Comparison of ENCODE assay signal across 23 cellular contexts in the genomic region with DNA sequence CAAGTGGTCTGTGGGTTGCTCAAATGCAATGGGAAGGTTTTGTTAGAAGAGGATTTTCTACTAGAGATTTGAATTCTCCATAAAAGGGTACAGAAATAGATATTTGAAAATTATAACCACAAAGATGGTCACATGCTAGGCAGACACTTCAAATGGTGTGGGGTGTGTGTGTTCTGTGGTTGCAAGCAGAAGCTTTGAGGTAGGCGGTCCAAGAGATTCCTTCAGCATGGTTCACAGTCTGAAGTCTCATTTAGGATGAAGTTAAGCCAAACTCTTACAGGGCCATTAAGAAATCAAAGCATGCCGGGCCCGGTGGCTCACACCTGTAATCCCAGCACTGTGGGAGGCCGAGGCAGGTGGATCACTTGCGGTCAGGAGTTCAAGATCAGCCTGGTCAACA. TPM values are rescaled to one million over a fixed set of nuclear protein-coding genes. Genes with fewer than 3 reads are reported as not detected.
A peak's percentile ranks its signal among the peaks of the same experiment; 100 is the strongest.
DNase-seq lines count a peak whose midpoint lies in the region; ATAC-seq, FAIRE-seq and TF ChIP-seq lines count a peak whose summit lies in the region.
"Had no signal": no experiment of that assay in that cellular context is flagged by ENCODE, and none has a peak within 500 bp of the region (broad histone marks: within the 10 kb centered on the region; RNA-seq: fewer than 3 reads in every experiment).

No MANE protein-coding gene starts in this region.

- H4K20me1 ChIP-seq in mammary epithelial cell (ENCODE audit: insufficient read depth, low read length) = no peaks in the 10 kb centered on the region

- H3K9me3 ChIP-seq in mammary epithelial cell (replicated peaks; ENCODE audit: insufficient read depth, low read length) = no peaks in the 10 kb centered on the region
- no peaks in the 10 kb centered on the region for H3K9me3 ChIP-seq in adipocyte (ENCODE audit: control insufficient read depth, low read length)
- H3K9me3 ChIP-seq: body of pancreas, esophagus squamous epithelium, lower lobe of right lung, right lobe of liver had no signal

- ATAC-seq in GM18858 (IDR thresholded peaks at IDR 0.05; ENCODE audit: unreplicated experiment) = no peak
- ATAC-seq: body of pancreas; effector memory CD8-positive, alpha-beta T cell; lower lobe of right lung; right lobe of liver had no signal

- dilution Hi-C loops in mammary epithelial cell (cut with HindIII; ENCODE audit: low sequenced_read_pairs) = no loop called here

- intact Hi-C loops in mammary epithelial cell (cut with micrococcal nuclease) = no loop called here
- intact Hi-C loops in MCF 10A (cut with micrococcal nuclease) = no loop called here

- H3K9ac ChIP-seq in mammary epithelial cell (ENCODE audit: insufficient read depth, low read length) = no peak overlapping the region
- no peak overlapping the region for H3K9ac ChIP-seq in adipocyte (ENCODE audit: low read length)

- H3K4me3 Mint-ChIP-seq in MCF 10A (ENCODE audit: unreplicated experiment) = no peak overlapping the region
- H3K4me3 Mint-ChIP-seq: effector memory CD8-positive, alpha-beta T cell had no signal

- no peak overlapping the region for H3K27ac Mint-ChIP-seq in MCF 10A (ENCODE audit: low read depth, unreplicated experiment)
- H3K27ac Mint-ChIP-seq: effector memory CD8-positive, alpha-beta T cell had no signal

- no peaks in the 10 kb centered on the region for H3K79me2 ChIP-seq in mammary epithelial cell (ENCODE audit: insufficient read depth, low read length)
- H3K79me2 ChIP-seq: hepatocyte had no signal

- no peak overlapping the region for H3K4me2 ChIP-seq in mammary epithelial cell (ENCODE audit: insufficient read depth, low read depth, low read length)
- H3K4me2 ChIP-seq: hepatocyte had no signal

- POLR2A ChIA-PET in MCF 10A (lab: Yijun Ruan, JAX) = no interaction called here

- BruUV-seq in mammary epithelial cell (replicated peaks; lab: Mats Ljungman, UMichigan) (no TSS peak), MCF 10A (replicated peaks; lab: Mats Ljungman, UMichigan) (no TSS peak)

- H3K4me1 Mint-ChIP-seq in MCF 10A (ENCODE audit: insufficient read depth, unreplicated experiment) = no peaks in the 10 kb centered on the region

- H3K36me3 ChIP-seq in mammary epithelial cell (ENCODE audit: insufficient read depth, low read length) (no peaks in the 10 kb centered on the region), adipocyte (ENCODE audit: control insufficient read depth, insufficient read depth, low read length, severe bottlenecking) (no peaks in the 10 kb centered on the region)
- H3K36me3 ChIP-seq: esophagus squamous epithelium, lower lobe of right lung, right lobe of liver had no signal

- H3K9me3 Mint-ChIP-seq in MCF 10A (ENCODE audit: unreplicated experiment) = no peaks in the 10 kb centered on the region
- H3K9me3 Mint-ChIP-seq: effector memory CD8-positive, alpha-beta T cell had no signal

- no peaks in the 10 kb centered on the region for H3K27me3 ChIP-seq in mammary epithelial cell (ENCODE audit: insufficient read depth, low read length)
- peaks cover 16% of the 10 kb centered on the region for H3K27me3 ChIP-seq in adipocyte (replicated peaks; ENCODE audit: control insufficient read depth, insufficient read depth, low read length)
- H3K27me3 ChIP-seq: body of pancreas, right lobe of liver had no signal

- peaks cover 11% of the 10 kb centered on the region for H3K27me3 Mint-ChIP-seq in MCF 10A (ENCODE audit: insufficient read depth, unreplicated experiment)

- WGBS in mammary epithelial cell (ENCODE audit: low coverage, missing lambda C conversion rate) = 52% methylated on average over 3 of the region's 5 CpGs

- DNase-seq in mammary epithelial cell (peak; percentile 20), MCF 10A (ENCODE audit: unreplicated experiment) (no peak), adipocyte (ENCODE audit: low read depth) (peak; percentile 38), fibroblast of peridontal ligament (ENCODE audit: extremely low read depth) (peak; percentile 88), urothelium cell line (ENCODE audit: low spot score) (peak; percentile 67), NCI-H748 (lab: John Stamatoyannopoulos, UW; ENCODE audit: unreplicated experiment) (no peak), NCI-H345 treated with DMSO at 0.1 percent for 48 hours (lab: John Stamatoyannopoulos, UW; ENCODE audit: unreplicated experiment) (no peak)
- DNase-seq: activated CD4-positive, alpha-beta T cell treated with anti-CD3 and anti-CD28 coated beads for 1 hour; activated naive CD4-positive, alpha-beta T cell treated with anti-CD3 and anti-CD28 coated beads, Interleukin-2, amount 50 U/mL, for 16 hours; body of pancreas; C1 segment of cervical spinal cord; effector memory CD8-positive, alpha-beta T cell; esophagus squamous epithelium; lower lobe of right lung; NCI-H1048; occipital lobe; right lobe of liver; substantia nigra had no signal

- no peaks in the 10 kb centered on the region for H3K36me3 Mint-ChIP-seq in MCF 10A (ENCODE audit: insufficient read depth, unreplicated experiment)

- CTCF ChIA-PET in mammary epithelial cell (lab: Charles Lee; ENCODE audit: low non-redundant PET) (interaction anchor here (0.6 kb wide), 1 partner anchor 9 kb away, joined by 4 read pairs; no protein-coding TSS in a partner anchor), MCF 10A (lab: Yijun Ruan, JAX) (interaction anchor here (1.0 to 2.8 kb wide), 4 partner anchors 10 to 490 kb away, joined by 3 to 17 read pairs (median 8); no protein-coding TSS in a partner anchor)

- H2AFZ ChIP-seq in mammary epithelial cell (ENCODE audit: low read depth, low read length) = no peak overlapping the region
- H2AFZ ChIP-seq: hepatocyte had no signal

- TF ChIP-seq CTCF in mammary epithelial cell (conservative IDR thresholded peaks at IDR 0.05 in 1 of 2, IDR thresholded peaks at IDR 0.05 in 1 of 2; ENCODE audit: extremely low read depth in 1 of 2, insufficient read depth in 1 of 2, low read depth in 1 of 2, low read length in 2 of 2) = no peak
- TF ChIP-seq CTCF in MCF 10A (IDR thresholded peaks at IDR 0.05; ENCODE audit: unreplicated experiment) = no peak

- H3K4me1 ChIP-seq in mammary epithelial cell (ENCODE audit: insufficient read depth, low read length) (no peaks in the 10 kb centered on the region), adipocyte (ENCODE audit: control insufficient read depth, insufficient read depth, low read length) (no peaks in the 10 kb centered on the region)
- H3K4me1 ChIP-seq: right lobe of liver had no signal

- H3K4me3 ChIP-seq in mammary epithelial cell (replicated peaks in 1 of 3; ENCODE audit: insufficient read depth in 1 of 3, low read depth in 2 of 3, low read length in 3 of 3) = no peak overlapping the region
- H3K4me3 ChIP-seq in adipocyte (ENCODE audit: low read length) = no peak overlapping the region
- H3K4me3 ChIP-seq: body of pancreas, esophagus squamous epithelium, hepatocyte, lower lobe of right lung, right lobe of liver had no signal

- H3K27ac ChIP-seq in mammary epithelial cell (ENCODE audit: insufficient read depth, low read depth, low read length) = no peak overlapping the region
- H3K27ac ChIP-seq: 22Rv1, body of pancreas, esophagus squamous epithelium, hepatocyte, lower lobe of right lung, right lobe of liver had no signal

- in situ Hi-C loops in mammary epithelial cell (cut with MboI; ENCODE audit: low sequenced_read_pairs in 2 of 2) = loop anchor here in 1 of 2 donors (10.0 kb wide), 1 partner anchor 472 kb away; no protein-coding TSS in a partner anchor

- no peak for FAIRE-seq in urothelium cell line (lab: Jason Lieb, UNC)
- FAIRE-seq: colon, islet of Langerhans had no signal

RNA-seq across cellular contexts. Expression of a gene that starts 38.3 kb away (rescaled TPM):
- 10 to 100 TPM in 1 of 2 donors, 1 to 10 TPM in 1; 5.4 to 12.5 TPM for total RNA-seq in mammary epithelial cell
- polyA plus RNA-seq in mammary epithelial cell = 3.1 TPM
- not detected for polyA minus RNA-seq in mammary epithelial cell
- total RNA-seq in MCF 10A (2022) = 2.9 and 3.2 TPM in 2 replicates

Comparison
In these comparisons a context has a peak if more than half of its experiments do, and no peak if none do; other contexts are left out.
1. DNase-seq: peak in mammary epithelial cell (single experiment), adipocyte (single experiment), fibroblast of peridontal ligament (single experiment) and urothelium cell line (single experiment); none in MCF 10A (single experiment), NCI-H748 (single experiment) and NCI-H345 treated with DMSO at 0.1 percent for 48 hours (single experiment).